Comparison of ENCODE assay signal across 17 cellular contexts in the genomic region with DNA sequence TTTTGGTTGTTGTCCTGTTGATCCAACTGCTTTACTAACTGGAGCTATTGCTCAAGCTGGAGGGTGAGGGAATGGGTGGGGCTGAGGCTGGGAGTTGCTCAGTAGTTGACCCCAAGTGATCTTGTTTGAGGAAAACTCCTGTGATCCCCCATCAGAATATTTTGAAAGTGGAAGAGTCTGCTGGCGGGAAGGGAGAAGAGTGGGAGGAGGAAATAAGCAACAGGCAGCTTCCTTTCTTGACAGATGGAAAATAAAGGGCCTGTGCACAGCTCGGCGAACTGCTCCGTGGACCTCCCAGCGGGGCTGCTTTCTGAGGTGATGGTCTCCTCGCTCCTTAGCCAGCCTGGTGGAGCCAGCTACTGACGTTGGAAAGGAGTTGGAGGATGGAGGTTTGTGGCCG.
DNase-seq lines count a peak whose midpoint lies in the region; ATAC-seq and TF ChIP-seq lines count a peak whose summit lies in the region.
"Had no signal": no experiment of that assay in that cellular context is flagged by ENCODE, and none has a peak within 500 bp of the region (broad histone marks: within the 10 kb centered on the region; RNA-seq: fewer than 3 reads in every experiment).

No MANE protein-coding gene starts in this region.

- DNase-seq in AG20443 (ENCODE audit: low spot score) (peak; percentile 30), coronary artery (ENCODE audit: low spot score) (no peak), right cardiac atrium (peak; percentile 61 to 75 (median 75)), gastrocnemius medialis (peak in 1 of 2 donors; percentile 69), NCI-H82 treated with DMSO at 0.1 percent for 48 hours (lab: John Stamatoyannopoulos, UW; ENCODE audit: unreplicated experiment) (no peak), MG63 (no peak)
- no peak for DNase-seq in stimulated activated effector memory CD8-positive, alpha-beta T cell treated with anti-CD3 and anti-CD28 coated beads, Interleukin-12 subunit alpha, Interleukin-12 subunit beta, amount 100 ng/mL, for 72 hours (ENCODE audit: low spot score in 2 of 2)
- DNase-seq in T-helper 2 cell treated with Interferon-gamma antibody and Interleukin-4, amounts not matched to agents 5 μg/mL and 100 μg/mL, for 36 hours (ENCODE audit: low spot score): no peak
- DNase-seq: naive thymus-derived CD4-positive, alpha-beta T cell; NCI-H1092 treated with DMSO at 0.1 percent for 48 hours; Peyer's patch; stimulated activated CD4-positive, alpha-beta T cell treated with anti-CD3 and anti-CD28 coated beads, Interleukin-2, amount 100 ng/mL, for 24 hours had no signal

- ATAC-seq in right cardiac atrium: peak; percentile 45 to 50
- peak; percentile 55 to 57 for ATAC-seq in gastrocnemius medialis
- no peak for ATAC-seq in stimulated activated effector memory CD8-positive, alpha-beta T cell treated with anti-CD3 and anti-CD28 coated beads, Interleukin-12 subunit alpha, Interleukin-12 subunit beta, amount 100 ng/mL, for 72 hours
- ATAC-seq: activated T-helper 17 cell treated with anti-CD3 and anti-CD28 coated beads, Interleukin-2, amount 50 U/mL, for 72 hours; HCT116; HepG2; left lung; naive thymus-derived CD4-positive, alpha-beta T cell had no signal

- no peaks in the 10 kb centered on the region for H3K4me1 ChIP-seq in right cardiac atrium (ENCODE audit: control insufficient read depth, insufficient read depth, low read length)
- H3K4me1 ChIP-seq in gastrocnemius medialis: no peaks in the 10 kb centered on the region

- no peaks in the 10 kb centered on the region for H3K36me3 Mint-ChIP-seq in stimulated activated effector memory CD8-positive, alpha-beta T cell treated with anti-CD3 and anti-CD28 coated beads, Interleukin-12 subunit alpha, Interleukin-12 subunit beta, amount 100 ng/mL, for 72 hours
- H3K36me3 Mint-ChIP-seq in T-helper 2 cell treated with Interferon-gamma antibody and Interleukin-4, amounts not matched to agents 5 μg/mL and 100 μg/mL, for 36 hours (ENCODE audit: low read depth): no peaks in the 10 kb centered on the region
- H3K36me3 Mint-ChIP-seq: naive thymus-derived CD4-positive, alpha-beta T cell had no signal

- peak overlapping the region; percentile 51 for H3K4me3 ChIP-seq in coronary artery
- H3K4me3 ChIP-seq in right cardiac atrium (ENCODE audit: low read length): no peak overlapping the region
- peak overlapping the region in 2 of 4 donors; percentile 3 to 19 for H3K4me3 ChIP-seq in gastrocnemius medialis
- no peak overlapping the region for H3K4me3 ChIP-seq in MG63
- H3K4me3 ChIP-seq: left lung had no signal

- H3K27me3 ChIP-seq in right cardiac atrium (ENCODE audit: control insufficient read depth, insufficient read depth) (no peaks in the 10 kb centered on the region), gastrocnemius medialis (no peaks in the 10 kb centered on the region), MG63 (no peaks in the 10 kb centered on the region)
- H3K27me3 ChIP-seq: Peyer's patch had no signal

- 52% methylated on average over 8 of the region's 8 CpGs for WGBS in right cardiac atrium

- no peak overlapping the region for H3K27ac Mint-ChIP-seq in stimulated activated effector memory CD8-positive, alpha-beta T cell treated with anti-CD3 and anti-CD28 coated beads, Interleukin-12 subunit alpha, Interleukin-12 subunit beta, amount 100 ng/mL, for 72 hours
- no peak overlapping the region for H3K27ac Mint-ChIP-seq in T-helper 2 cell treated with Interferon-gamma antibody and Interleukin-4, amounts not matched to agents 5 μg/mL and 100 μg/mL, for 36 hours
- H3K27ac Mint-ChIP-seq: activated T-helper 17 cell treated with anti-CD3 and anti-CD28 coated beads, Interleukin-2, amount 50 U/mL, for 72 hours; naive thymus-derived CD4-positive, alpha-beta T cell had no signal

- peaks cover 13% of the 10 kb centered on the region for H3K4me1 Mint-ChIP-seq in stimulated activated effector memory CD8-positive, alpha-beta T cell treated with anti-CD3 and anti-CD28 coated beads, Interleukin-12 subunit alpha, Interleukin-12 subunit beta, amount 100 ng/mL, for 72 hours
- peaks cover 4% of the 10 kb centered on the region for H3K4me1 Mint-ChIP-seq in T-helper 2 cell treated with Interferon-gamma antibody and Interleukin-4, amounts not matched to agents 5 μg/mL and 100 μg/mL, for 36 hours (ENCODE audit: low read depth)
- H3K4me1 Mint-ChIP-seq: activated T-helper 17 cell treated with anti-CD3 and anti-CD28 coated beads, Interleukin-2, amount 50 U/mL, for 72 hours had no signal

- H3K9me3 ChIP-seq in right cardiac atrium (ENCODE audit: control insufficient read depth, low read length) (no peaks in the 10 kb centered on the region), gastrocnemius medialis (no peaks in the 10 kb centered on the region), MG63 (no peaks in the 10 kb centered on the region)
- H3K9me3 ChIP-seq: left lung, Peyer's patch had no signal

- no peak overlapping the region for H3K4me3 Mint-ChIP-seq in stimulated activated effector memory CD8-positive, alpha-beta T cell treated with anti-CD3 and anti-CD28 coated beads, Interleukin-12 subunit alpha, Interleukin-12 subunit beta, amount 100 ng/mL, for 72 hours
- H3K4me3 Mint-ChIP-seq in T-helper 2 cell treated with Interferon-gamma antibody and Interleukin-4, amounts not matched to agents 5 μg/mL and 100 μg/mL, for 36 hours: no peak overlapping the region
- H3K4me3 Mint-ChIP-seq: activated T-helper 17 cell treated with anti-CD3 and anti-CD28 coated beads, Interleukin-2, amount 50 U/mL, for 72 hours; naive thymus-derived CD4-positive, alpha-beta T cell had no signal

- H3K27me3 Mint-ChIP-seq in T-helper 2 cell treated with Interferon-gamma antibody and Interleukin-4, amounts not matched to agents 5 μg/mL and 100 μg/mL, for 36 hours (ENCODE audit: low read depth): peaks cover 37% of the 10 kb centered on the region

- in situ Hi-C loops in gastrocnemius medialis (cut with MboI; ENCODE audit: low sequenced_read_pairs in 4 of 4): loop anchor here in 2 of 4 donors (25.0 kb wide), 3 partner anchors 158 to 833 kb away; no protein-coding TSS in a partner anchor

- H3K27ac ChIP-seq in coronary artery: peak overlapping the region in 1 of 2 donors; percentile 74
- peak overlapping the region; percentile 63 for H3K27ac ChIP-seq in right cardiac atrium (ENCODE audit: low read length)
- peak overlapping the region; percentile 33 to 67 (median 62) for H3K27ac ChIP-seq in gastrocnemius medialis
- H3K27ac ChIP-seq: VCaP had no signal

- TF ChIP-seq CTCF in coronary artery (IDR thresholded peaks at IDR 0.05) (no peak), gastrocnemius medialis (IDR thresholded peaks at IDR 0.05 in 4 of 5, conservative IDR thresholded peaks at IDR 0.05 in 1 of 5) (no peak)

- TF ChIP-seq POLR2A in gastrocnemius medialis (IDR thresholded peaks at IDR 0.05): no peak

- no peaks in the 10 kb centered on the region for H3K9me3 Mint-ChIP-seq in stimulated activated effector memory CD8-positive, alpha-beta T cell treated with anti-CD3 and anti-CD28 coated beads, Interleukin-12 subunit alpha, Interleukin-12 subunit beta, amount 100 ng/mL, for 72 hours
- no peaks in the 10 kb centered on the region for H3K9me3 Mint-ChIP-seq in T-helper 2 cell treated with Interferon-gamma antibody and Interleukin-4, amounts not matched to agents 5 μg/mL and 100 μg/mL, for 36 hours
- H3K9me3 Mint-ChIP-seq: activated T-helper 17 cell treated with anti-CD3 and anti-CD28 coated beads, Interleukin-2, amount 50 U/mL, for 72 hours; naive thymus-derived CD4-positive, alpha-beta T cell had no signal

- H3K36me3 ChIP-seq in gastrocnemius medialis (no peaks in the 10 kb centered on the region), MG63 (no peaks in the 10 kb centered on the region)
- H3K36me3 ChIP-seq: left lung, Peyer's patch had no signal

- intact Hi-C loops in right cardiac atrium (cut with DNase I): loop anchor here in 2 of 4 donors (5.0 to 10.0 kb wide), 2 partner anchors 823 to 825 kb away; no protein-coding TSS in a partner anchor
- intact Hi-C loops in gastrocnemius medialis (cut with DNase I; ENCODE audit: low total_unique reads): loop anchor here (5.0 kb wide), 1 partner anchor 823 kb away; no protein-coding TSS in a partner anchor

Comparison
In these comparisons a context has a peak if more than half of its experiments do, and no peak if none do; other contexts are left out.
1. DNase-seq: peak in AG20443 (single experiment) and right cardiac atrium (3 of 3); none in coronary artery (single experiment), stimulated activated effector memory CD8-positive, alpha-beta T cell treated with anti-CD3 and anti-CD28 coated beads, Interleukin-12 subunit alpha, Interleukin-12 subunit beta, amount 100 ng/mL, for 72 hours (0 of 2), NCI-H82 treated with DMSO at 0.1 percent for 48 hours (single experiment), T-helper 2 cell treated with Interferon-gamma antibody and Interleukin-4, amounts not matched to agents 5 μg/mL and 100 μg/mL, for 36 hours (single experiment) and MG63 (single experiment).